Comparison of ENCODE assay signal across 29 cellular contexts in the genomic region with DNA sequence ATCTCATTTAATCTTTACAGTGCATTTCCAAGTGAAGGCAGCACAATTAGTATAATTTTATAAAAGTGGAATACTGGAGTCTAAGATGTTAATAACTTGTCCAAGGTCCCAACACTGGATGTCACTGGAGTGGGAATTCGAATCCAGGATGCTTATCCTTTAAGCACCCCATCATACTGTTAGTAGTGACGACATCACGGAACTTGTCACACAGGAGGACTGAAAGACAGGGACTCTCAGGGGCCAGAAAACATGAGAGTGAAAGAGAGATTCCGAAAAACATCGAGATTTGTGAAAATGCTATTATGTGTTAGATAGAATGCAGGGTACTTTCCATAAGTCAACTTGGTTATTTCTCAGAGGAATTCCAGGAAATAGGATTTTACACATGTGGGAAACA.
"Had no signal": no experiment of that assay in that cellular context is flagged by ENCODE, and none has a peak within 500 bp of the region (broad histone marks: within the 10 kb centered on the region; RNA-seq: fewer than 3 reads in every experiment).

No MANE protein-coding gene starts in this region.

- DNase-seq: stimulated activated CD4-positive, alpha-beta T cell treated with anti-CD3 and anti-CD28 coated beads, Interleukin-2, amount 100 ng/mL, for 48 hours; stimulated activated CD4-positive, alpha-beta T cell treated with anti-CD3 and anti-CD28 coated beads, Interleukin-4, amount 100 ng/mL, for 1 hour; stimulated activated CD4-positive, alpha-beta T cell treated with anti-CD3 and anti-CD28 coated beads, Interleukin-4, amount 100 ng/mL, for 24 hours; stimulated activated CD4-positive, alpha-beta T cell treated with anti-CD3 and anti-CD28 coated beads, Interleukin-4, amount 100 ng/mL, for 4 hours; stimulated activated CD8-positive, alpha-beta memory T cell treated with anti-CD3 and anti-CD28 coated beads, Interleukin-4, amount 100 ng/mL, for 48 hours; stimulated activated naive B cell treated with anti-CD40 and anti-IgM and Interleukin-4, amounts not matched to agents 10 μg/mL and 1 μg/mL and 100 μg/mL, for 72 hours; stimulated activated naive CD4-positive, alpha-beta T cell; stimulated activated naive CD4-positive, alpha-beta T cell treated with Interleukin-2 at 50 U/mL for 16 hours; stimulated activated naive CD8-positive, alpha-beta T cell treated with anti-CD3 and anti-CD28 coated beads, Interleukin-15, amount 100 ng/mL, for 72 hours; stimulated activated naive CD8-positive, alpha-beta T cell treated with anti-CD3 and anti-CD28 coated beads, Interleukin-15, Interleukin-2, amounts not matched to agents 100 U/mL and 50 U/mL, for 24 hours; stomach; substantia nigra; testis; thyroid gland; tibial artery; transverse colon; trophoblast cell; upper lobe of left lung; upper lobe of right lung; uterus had no signal

- H3K27ac ChIP-seq: stomach, suprapubic skin, testis, thoracic aorta, thyroid gland, tibial artery, tibial nerve, transverse colon, upper lobe of left lung, upper lobe of right lung, uterus, vagina had no signal

- H3K9me3 ChIP-seq: stomach, suprapubic skin, testis, thoracic aorta, thyroid gland, tibial artery, tibial nerve, transverse colon, upper lobe of left lung, upper lobe of right lung, uterus, vagina had no signal

- H3K9me3 Mint-ChIP-seq: type B pancreatic cell had no signal

- H3K4me1 ChIP-seq: stomach, suprapubic skin, testis, thyroid gland, tibial artery, tibial nerve, transverse colon, upper lobe of left lung, upper lobe of right lung, uterus, vagina had no signal

- H3K4me1 Mint-ChIP-seq: stimulated activated effector memory CD8-positive, alpha-beta T cell treated with anti-CD3 and anti-CD28 coated beads, Interleukin-12 subunit alpha, Interleukin-12 subunit beta, amount 100 ng/mL, for 72 hours; stimulated activated memory B cell treated with anti-CD40 and anti-IgM and Interleukin-4, amounts not matched to agents 10 μg/mL and 1 μg/mL and 100 μg/mL, for 72 hours; stimulated activated naive B cell treated with anti-CD40 and anti-IgM and Interleukin-4, amounts not matched to agents 10 μg/mL and 1 μg/mL and 100 μg/mL, for 72 hours; stimulated activated naive CD8-positive, alpha-beta T cell treated with anti-CD3 and anti-CD28 coated beads, Interleukin-15, amount 100 ng/mL, for 72 hours had no signal

- H3K4me3 ChIP-seq: stomach, suprapubic skin, testis, thoracic aorta, thyroid gland, tibial artery, tibial nerve, transverse colon, upper lobe of left lung, upper lobe of right lung, uterus, vagina had no signal

- H3K36me3 Mint-ChIP-seq: stimulated activated effector memory CD8-positive, alpha-beta T cell treated with anti-CD3 and anti-CD28 coated beads, Interleukin-12 subunit alpha, Interleukin-12 subunit beta, amount 100 ng/mL, for 72 hours; stimulated activated memory B cell treated with anti-CD40 and anti-IgM and Interleukin-4, amounts not matched to agents 10 μg/mL and 1 μg/mL and 100 μg/mL, for 72 hours; stimulated activated naive B cell treated with anti-CD40 and anti-IgM and Interleukin-4, amounts not matched to agents 10 μg/mL and 1 μg/mL and 100 μg/mL, for 72 hours; type B pancreatic cell had no signal

- FAIRE-seq: urothelium cell line had no signal

- ATAC-seq: stimulated activated effector memory CD8-positive, alpha-beta T cell treated with anti-CD3 and anti-CD28 coated beads, Interleukin-12 subunit alpha, Interleukin-12 subunit beta, amount 100 ng/mL, for 72 hours; stimulated activated memory B cell treated with anti-CD40 and anti-IgM and Interleukin-4, amounts not matched to agents 10 μg/mL and 1 μg/mL and 100 μg/mL, for 72 hours; stimulated activated naive B cell treated with anti-CD40 and anti-IgM and Interleukin-4, amounts not matched to agents 10 μg/mL and 1 μg/mL and 100 μg/mL, for 72 hours; stimulated activated naive CD8-positive, alpha-beta T cell treated with anti-CD3 and anti-CD28 coated beads, Interleukin-15, amount 100 ng/mL, for 72 hours; stimulated activated naive CD8-positive, alpha-beta T cell treated with anti-CD3 and anti-CD28 coated beads, Interleukin-15, Interleukin-2, amounts not matched to agents 100 U/mL and 50 U/mL, for 24 hours; upper lobe of right lung had no signal

- H3K36me3 ChIP-seq: stomach, suprapubic skin, thoracic aorta, thyroid gland, tibial artery, tibial nerve, transverse colon, upper lobe of left lung, upper lobe of right lung, uterus, vagina had no signal

- H3K27me3 Mint-ChIP-seq: stimulated activated memory B cell treated with anti-CD40 and anti-IgM and Interleukin-4, amounts not matched to agents 10 μg/mL and 1 μg/mL and 100 μg/mL, for 72 hours; stimulated activated naive B cell treated with anti-CD40 and anti-IgM and Interleukin-4, amounts not matched to agents 10 μg/mL and 1 μg/mL and 100 μg/mL, for 72 hours; stimulated activated naive CD8-positive, alpha-beta T cell treated with anti-CD3 and anti-CD28 coated beads, Interleukin-15, amount 100 ng/mL, for 72 hours; stimulated activated naive CD8-positive, alpha-beta T cell treated with anti-CD3 and anti-CD28 coated beads, Interleukin-15, Interleukin-2, amounts not matched to agents 100 ng/mL and 50 ng/mL, for 24 hours had no signal

- H3K27ac Mint-ChIP-seq: stimulated activated effector memory CD8-positive, alpha-beta T cell treated with anti-CD3 and anti-CD28 coated beads, Interleukin-12 subunit alpha, Interleukin-12 subunit beta, amount 100 ng/mL, for 72 hours; stimulated activated memory B cell treated with anti-CD40 and anti-IgM and Interleukin-4, amounts not matched to agents 10 μg/mL and 1 μg/mL and 100 μg/mL, for 72 hours; stimulated activated naive B cell treated with anti-CD40 and anti-IgM and Interleukin-4, amounts not matched to agents 10 μg/mL and 1 μg/mL and 100 μg/mL, for 72 hours; stimulated activated naive CD8-positive, alpha-beta T cell treated with anti-CD3 and anti-CD28 coated beads, Interleukin-15, amount 100 ng/mL, for 72 hours; stimulated activated naive CD8-positive, alpha-beta T cell treated with anti-CD3 and anti-CD28 coated beads, Interleukin-15, Interleukin-2, amounts not matched to agents 100 ng/mL and 50 ng/mL, for 24 hours; type B pancreatic cell had no signal

- H3K4me3 Mint-ChIP-seq: stimulated activated effector memory CD8-positive, alpha-beta T cell treated with anti-CD3 and anti-CD28 coated beads, Interleukin-12 subunit alpha, Interleukin-12 subunit beta, amount 100 ng/mL, for 72 hours; stimulated activated memory B cell treated with anti-CD40 and anti-IgM and Interleukin-4, amounts not matched to agents 10 μg/mL and 1 μg/mL and 100 μg/mL, for 72 hours; stimulated activated naive B cell treated with anti-CD40 and anti-IgM and Interleukin-4, amounts not matched to agents 10 μg/mL and 1 μg/mL and 100 μg/mL, for 72 hours; stimulated activated naive CD8-positive, alpha-beta T cell treated with anti-CD3 and anti-CD28 coated beads, Interleukin-15, amount 100 ng/mL, for 72 hours; stimulated activated naive CD8-positive, alpha-beta T cell treated with anti-CD3 and anti-CD28 coated beads, Interleukin-15, Interleukin-2, amounts not matched to agents 100 ng/mL and 50 ng/mL, for 24 hours; type B pancreatic cell had no signal

- H3K27me3 ChIP-seq: stomach, suprapubic skin, testis, thyroid gland, tibial artery, tibial nerve, transverse colon, upper lobe of left lung, upper lobe of right lung, uterus, vagina had no signal
